21 cellular contexts compared by ENCODE assay signal in genomic region chr18:9787716-9788115, GRCh38.
A peak's percentile ranks its signal among the peaks of the same experiment; 100 is the strongest.
DNase-seq lines count a peak whose midpoint lies in the region; ATAC-seq and TF ChIP-seq lines count a peak whose summit lies in the region.
"Had no signal": no experiment of that assay in that cellular context is flagged by ENCODE, and none has a peak within 500 bp of the region (broad histone marks: within the 10 kb centered on the region; RNA-seq: fewer than 3 reads in every experiment).

No MANE protein-coding gene starts in this region.

- H3K9me3 ChIP-seq in neutrophil = no peaks in the 10 kb centered on the region
- H3K9me3 ChIP-seq: right lobe of liver had no signal

- no peak overlapping the region for H3K4me3 Mint-ChIP-seq in naive thymus-derived CD8-positive, alpha-beta T cell
- H3K4me3 Mint-ChIP-seq: brain; dendritic cell treated with granulocyte-macrophage colony-stimulating factor and Interleukin-4, amounts not matched to agents 40 ng/mL and 50 ng/mL, for 4 days; type B pancreatic cell had no signal

- H3K4me3 ChIP-seq in cardiac fibroblast (replicated peaks in 1 of 2; ENCODE audit: low read depth in 2 of 2, low read length in 2 of 2) (no peak overlapping the region), neutrophil (ENCODE audit: low read depth in 1 of 2, low read length in 1 of 2) (no peak overlapping the region)
- H3K4me3 ChIP-seq: K562, right lobe of liver had no signal

- H3K9me3 Mint-ChIP-seq in naive thymus-derived CD8-positive, alpha-beta T cell = peaks cover 0 to 10% (median 4%) of the 10 kb centered on the region in 9 donors
- H3K9me3 Mint-ChIP-seq: dendritic cell treated with granulocyte-macrophage colony-stimulating factor and Interleukin-4, amounts not matched to agents 40 ng/mL and 50 ng/mL, for 4 days had no signal

- peaks cover 0 to 2% (median 0%) of the 10 kb centered on the region in 4 donors for H3K4me1 Mint-ChIP-seq in naive thymus-derived CD8-positive, alpha-beta T cell
- H3K4me1 Mint-ChIP-seq: brain had no signal

- peaks cover 0 to 33% (median 6%) of the 10 kb centered on the region in 5 donors for H3K27me3 Mint-ChIP-seq in naive thymus-derived CD8-positive, alpha-beta T cell
- H3K27me3 Mint-ChIP-seq: brain; dendritic cell treated with granulocyte-macrophage colony-stimulating factor and Interleukin-4, amounts not matched to agents 40 ng/mL and 50 ng/mL, for 4 days; type B pancreatic cell had no signal

- H3K27me3 ChIP-seq in neutrophil = no peaks in the 10 kb centered on the region
- H3K27me3 ChIP-seq: right lobe of liver had no signal

- no peak overlapping the region for H3K27ac Mint-ChIP-seq in naive thymus-derived CD8-positive, alpha-beta T cell
- H3K27ac Mint-ChIP-seq: brain; dendritic cell treated with granulocyte-macrophage colony-stimulating factor and Interleukin-4, amounts not matched to agents 40 ng/mL and 50 ng/mL, for 4 days; type B pancreatic cell had no signal

- H3K36me3 Mint-ChIP-seq in naive thymus-derived CD8-positive, alpha-beta T cell = no peaks in the 10 kb centered on the region
- H3K36me3 Mint-ChIP-seq: type B pancreatic cell had no signal

- H3K36me3 ChIP-seq in neutrophil = peaks cover 8% of the 10 kb centered on the region
- H3K36me3 ChIP-seq: right lobe of liver had no signal

- POLR2A ChIA-PET in naive thymus-derived CD8-positive, alpha-beta T cell (lab: Charles Lee) = no interaction called here

- no peak for ATAC-seq in GM18519 (IDR thresholded peaks at IDR 0.05; ENCODE audit: low FRiP score, unreplicated experiment)
- ATAC-seq in naive thymus-derived CD8-positive, alpha-beta T cell = no peak
- ATAC-seq: K562; right lobe of liver; stimulated activated naive CD8-positive, alpha-beta T cell treated with anti-CD3 and anti-CD28 coated beads, Interleukin-15, Interleukin-2, amounts not matched to agents 100 U/mL and 50 U/mL, for 24 hours had no signal

- H3K4me1 ChIP-seq in neutrophil (ENCODE audit: control insufficient read depth in 1 of 2, insufficient read depth in 1 of 2, low read depth in 1 of 2, low read length in 1 of 2) = peaks cover 25 to 27% of the 10 kb centered on the region in 2 experiments
- H3K4me1 ChIP-seq: right lobe of liver had no signal

- TF ChIP-seq CTCF in cardiac fibroblast (IDR thresholded peaks at IDR 0.05; ENCODE audit: low read depth, low read length) (no peak), neutrophil (IDR thresholded peaks at IDR 0.05) (no peak)

- peak; percentile 49 for DNase-seq in ELR (ENCODE audit: low read depth)
- DNase-seq in MV-4-11 (lab: John Stamatoyannopoulos, UW) = peak; percentile 85
- peak; percentile 73 to 79 for DNase-seq in cardiac fibroblast (ENCODE audit: low read depth in 2 of 2)
- no peak for DNase-seq in AG08396 (ENCODE audit: low spot score)
- DNase-seq in naive thymus-derived CD8-positive, alpha-beta T cell = no peak
- no peak for DNase-seq in stimulated activated CD4-positive, alpha-beta T cell treated with anti-CD3 and anti-CD28 coated beads, Interleukin-12 subunit alpha, Interleukin-12 subunit beta, amount 100 ng/mL, for 4 hours
- DNase-seq: activated CD4-positive, alpha-beta T cell treated with anti-CD3 and anti-CD28 coated beads, Interleukin-2, amount 50 U/mL, for 48 hours; activated naive CD4-positive, alpha-beta T cell treated with anti-CD3 and anti-CD28 coated beads, Interleukin-2, amount 50 U/mL, for 16 hours; activated T-cell treated with anti-CD3 and anti-CD28 coated beads for 4 hours; DND-41; right lobe of liver; RPMI8226; stimulated activated naive CD8-positive, alpha-beta T cell treated with anti-CD3 and anti-CD28 coated beads, Interleukin-15, Interleukin-2, amounts not matched to agents 100 U/mL and 50 U/mL, for 24 hours; T-helper 1 cell had no signal

- H3K27ac ChIP-seq in neutrophil = peak overlapping the region; percentile 89
- H3K27ac ChIP-seq: HL-60, right lobe of liver had no signal

Comparison
In these comparisons a context has a peak if more than half of its experiments do, and no peak if none do; other contexts are left out.
1. DNase-seq: peak in ELR (single experiment), MV-4-11 (single experiment) and cardiac fibroblast (2 of 2); none in AG08396 (single experiment), naive thymus-derived CD8-positive, alpha-beta T cell (0 of 10) and stimulated activated CD4-positive, alpha-beta T cell treated with anti-CD3 and anti-CD28 coated beads, Interleukin-12 subunit alpha, Interleukin-12 subunit beta, amount 100 ng/mL, for 4 hours (single experiment).